In genomic region chr13:33015791-33016323, GRCh38 we compare ENCODE assay signal across 7 cellular contexts. TPM values are rescaled to one million over a fixed set of nuclear protein-coding genes. Genes with fewer than 3 reads are reported as not detected.
A peak's percentile ranks its signal among the peaks of the same experiment; 100 is the strongest.
DNase-seq lines count a peak whose midpoint lies in the region; ATAC-seq, FAIRE-seq and TF ChIP-seq lines count a peak whose summit lies in the region.

No MANE protein-coding gene starts in this region.

- no peak for TF ChIP-seq CTCF in endothelial cell of umbilical vein (IDR thresholded peaks at IDR 0.05; ENCODE audit: extremely low read depth in 1 of 2, insufficient read depth in 1 of 2, low read depth in 1 of 2, low read length in 2 of 2)
- no peak for TF ChIP-seq CTCF in ovary (IDR thresholded peaks at IDR 0.05)
- no peak for TF ChIP-seq CTCF in brain microvascular endothelial cell (IDR thresholded peaks at IDR 0.05; ENCODE audit: low read depth, low read length, missing control alignments)

- no peak for TF ChIP-seq EP300 in ovary (IDR thresholded peaks at IDR 0.05)

- H3K36me3 ChIP-seq in HUES64 (ENCODE audit: insufficient read depth, low read length) = no peaks in the 10 kb centered on the region
- H3K36me3 ChIP-seq in endothelial cell of umbilical vein (ENCODE audit: control insufficient read depth in 2 of 2, extremely low read depth in 1 of 2, insufficient read depth in 2 of 2, low read length in 2 of 2) = no peaks in the 10 kb centered on the region
- no peaks in the 10 kb centered on the region for H3K36me3 ChIP-seq in ovary
- H3K36me3 ChIP-seq in brain microvascular endothelial cell (replicated peaks) = no peaks in the 10 kb centered on the region

- H3K9ac ChIP-seq in HUES64 (ENCODE audit: low read depth, low read length) = no peak overlapping the region
- no peak overlapping the region for H3K9ac ChIP-seq in endothelial cell of umbilical vein (replicated peaks; ENCODE audit: extremely low read depth, insufficient read depth, low read length)

- peak overlapping the region; percentile 40 for H2AFZ ChIP-seq in endothelial cell of umbilical vein (ENCODE audit: low read depth, low read length)

- no peaks in the 10 kb centered on the region for H3K9me3 ChIP-seq in HUES64 (ENCODE audit: insufficient read depth, low read depth, low read length)
- no peaks in the 10 kb centered on the region for H3K9me3 ChIP-seq in endothelial cell of umbilical vein (replicated peaks; ENCODE audit: control insufficient read depth, insufficient read depth, low read length)
- H3K9me3 ChIP-seq in ovary = peaks cover 0 to 5% of the 10 kb centered on the region in 2 donors

- H3K27me3 ChIP-seq in HUES64 (ENCODE audit: insufficient read depth, low read length) (peaks cover 78% of the 10 kb centered on the region), endothelial cell of umbilical vein (ENCODE audit: control insufficient read depth in 2 of 2, insufficient read depth in 2 of 2, low read length in 2 of 2) (peaks cover 43 to 63% of the 10 kb centered on the region in 2 experiments), ovary (peaks cover 3% of the 10 kb centered on the region), brain microvascular endothelial cell (replicated peaks) (peaks cover 19% of the 10 kb centered on the region)

- no peak overlapping the region for H3K27ac ChIP-seq in HUES64 (ENCODE audit: low read depth, low read length)
- no peak overlapping the region for H3K27ac ChIP-seq in endothelial cell of umbilical vein (ENCODE audit: insufficient read depth, low read depth, low read length)
- no peak overlapping the region for H3K27ac ChIP-seq in ovary
- H3K27ac ChIP-seq in brain microvascular endothelial cell = no peak overlapping the region

- CTCF ChIA-PET in endothelial cell of umbilical vein (lab: Charles Lee) = interaction anchor here (1.4 kb wide), 1 partner anchor 74 kb away, joined by 3 read pairs; no protein-coding TSS in a partner anchor

- H3K79me2 ChIP-seq in endothelial cell of umbilical vein (ENCODE audit: control insufficient read depth, insufficient read depth, low read length) = no peaks in the 10 kb centered on the region

- intact Hi-C loops in endothelial cell of umbilical vein (cut with micrococcal nuclease) = loop anchor here (2.0 kb wide), 1 partner anchor 429 kb away; the partner anchor contains the start of gene PDS5B
- intact Hi-C loops in ovary (cut with DNase I) = no loop called here

- H3K4me1 ChIP-seq in HUES64 (ENCODE audit: insufficient read depth, low read length) = no peaks in the 10 kb centered on the region
- peaks cover 8% of the 10 kb centered on the region for H3K4me1 ChIP-seq in endothelial cell of umbilical vein (ENCODE audit: control insufficient read depth, extremely low read depth, insufficient read depth, low read length)
- peaks cover 4% of the 10 kb centered on the region for H3K4me1 ChIP-seq in ovary (ENCODE audit: insufficient read depth)

- FAIRE-seq in endothelial cell of umbilical vein (lab: Jason Lieb, UNC) = no peak

- peak overlapping the region; percentile 53 for H3K4me2 ChIP-seq in endothelial cell of umbilical vein (ENCODE audit: insufficient read depth, low read length)

- TF ChIP-seq POLR2A in endothelial cell of umbilical vein (IDR thresholded peaks at IDR 0.05; ENCODE audit: low read depth, low read length) = no peak
- TF ChIP-seq POLR2A in ovary (IDR thresholded peaks at IDR 0.05) = no peak

- H3K9me1 ChIP-seq in endothelial cell of umbilical vein (replicated peaks; ENCODE audit: control insufficient read depth, extremely low read depth, insufficient read depth, low read length) = no peaks in the 10 kb centered on the region

- dilution Hi-C loops in endothelial cell of umbilical vein (cut with MboI; ENCODE audit: extremely low pct_ligation_motif_present, low sequenced_read_pairs) = no loop called here

- BruUV-seq in endothelial cell of umbilical vein (replicated peaks; lab: Mats Ljungman, UMichigan) = no TSS peak

- POLR2A ChIA-PET in endothelial cell of umbilical vein (lab: Charles Lee) = no interaction called here

- in situ Hi-C loops in brain microvascular endothelial cell (cut with HindIII; ENCODE audit: low pct_ligation_motif_present, low sequenced_read_pairs) = no loop called here

- 9% methylated on average over 52 of the region's 52 CpGs for WGBS in HUES64
- 4 to 12% (median 6%) methylated on average over 37 to 52 of the region's 52 CpGs for WGBS in ovary, 3 donors

- DNase-seq in endothelial cell of umbilical vein (ENCODE audit: low read depth, low spot score) = no peak
- peak in 2 of 5 donors; percentile 28 to 44 for DNase-seq in ovary
- no peak for DNase-seq in brain microvascular endothelial cell

- ATAC-seq in GM18909 (IDR thresholded peaks at IDR 0.05; ENCODE audit: poor library complexity, unreplicated experiment) (peak; percentile 11), GM21717 (IDR thresholded peaks at IDR 0.05; ENCODE audit: unreplicated experiment) (no peak), GM21381 (IDR thresholded peaks at IDR 0.05; ENCODE audit: unreplicated experiment) (no peak)

- H3K4me3 ChIP-seq in HUES64 (ENCODE audit: low read length) = peak overlapping the region; percentile 47
- H3K4me3 ChIP-seq in endothelial cell of umbilical vein (replicated peaks in 1 of 3; ENCODE audit: insufficient read depth in 1 of 3, low read depth in 1 of 3, low read length in 3 of 3) = peak overlapping the region in 2 of 3 experiments; percentile 8 to 19
- H3K4me3 ChIP-seq in ovary = peak overlapping the region; percentile 30
- H3K4me3 ChIP-seq in brain microvascular endothelial cell (ENCODE audit: low read depth, low read length) = no peak overlapping the region

- H4K20me1 ChIP-seq in endothelial cell of umbilical vein (replicated peaks; ENCODE audit: control insufficient read depth, extremely low read depth, insufficient read depth, low read length) = no peaks in the 10 kb centered on the region

TF ChIP-seq in endothelial cell of umbilical vein, 7 proteins besides CTCF, POLR2A, EP300 and RAD21:
- TF ChIP-seq FOS (IDR thresholded peaks at IDR 0.05; ENCODE audit: borderline replicate concordance, insufficient read depth, low read length) = no peak
- peak; percentile 72 for TF ChIP-seq EZH2 (IDR thresholded peaks at IDR 0.05; ENCODE audit: borderline replicate concordance, low read depth, low read length, severe bottlenecking)

RNA-seq across cellular contexts. Expression of gene KL, which starts 0.4 kb away (rescaled TPM):
- not detected for polyA plus RNA-seq in HUES64 (2013, experiment 1 of 2)
- polyA plus RNA-seq in HUES64 (2013, experiment 2 of 2) = not detected
- 0.07 and 0.12 TPM in 2 replicates for total RNA-seq in endothelial cell of umbilical vein
- 0.01 TPM in 1 of 2 replicates, not detected in the other for polyA plus RNA-seq in endothelial cell of umbilical vein
- 0.01 TPM in 1 of 2 replicates, not detected in the other for polyA plus RNA-seq in endothelial cell of umbilical vein (2011; cell fraction: cytosol; rRNA removed)
- 0.04 TPM in 1 of 2 replicates, not detected in the other for polyA plus RNA-seq in endothelial cell of umbilical vein (2011; cell fraction: nucleus; rRNA removed)
- not detected in 2 replicates for polyA plus RNA-seq in endothelial cell of umbilical vein (2012)
- polyA minus RNA-seq in endothelial cell of umbilical vein = not detected in 2 replicates
- not detected for polyA minus RNA-seq in endothelial cell of umbilical vein (2011; cell fraction: cytosol; rRNA and poly(A)+ RNA removed)
- not detected in 2 replicates for polyA minus RNA-seq in endothelial cell of umbilical vein (2011; cell fraction: nucleus; rRNA and poly(A)+ RNA removed)
- 1 to 10 TPM in 2 of 7 donors, under 1 TPM in 5; 0.24 to 1.1 (median 0.48) TPM for total RNA-seq in ovary
- polyA plus RNA-seq in ovary = 1 to 10 TPM in 1 of 2 donors, under 1 TPM in 1; 0.87 to 1.3 TPM
